In genomic region chr9:132114102-132114707, GRCh38 we compare ENCODE assay signal across 1 cellular context.
TF ChIP-seq lines count a peak whose summit lies in the region.

No MANE protein-coding gene starts in this region.

TF ChIP-seq in HEK293, 187 proteins besides CTCF, POLR2A, EP300 and RAD21 (continued from another document):
- peak; percentile 37; the same call in 1 of the 2 replicates for TF ChIP-seq EGR2 (tag by site-specific recombination; IDR thresholded peaks at IDR 0.05; ENCODE audit: low read depth)
- TF ChIP-seq HOXD13 (CRISPR knock-in tag; IDR thresholded peaks at IDR 0.05; ENCODE audit: borderline replicate concordance): peak; percentile 85; the same call in 1 of the 2 replicates
- 0 out of 2 replicates have a peak, but pooled peaks have one; percentile 31 for TF ChIP-seq ZNF10 (tag by site-specific recombination; IDR thresholded peaks at IDR 0.05)
- TF ChIP-seq MZF1 (tag by site-specific recombination; IDR thresholded peaks at IDR 0.05; ENCODE audit: borderline replicate concordance): no peak
- no peak for TF ChIP-seq ZNF660 (tag by site-specific recombination; IDR thresholded peaks at IDR 0.05)
- TF ChIP-seq ZIC2 (tag by site-specific recombination; IDR thresholded peaks at IDR 0.05): no peak
- TF ChIP-seq MEIS1 (CRISPR knock-in tag; IDR thresholded peaks at IDR 0.05; ENCODE audit: borderline replicate concordance): 0 out of 2 replicates have a peak, but pooled peaks have one; percentile 52
- peak; percentile 22; the same call in 1 of the 2 replicates for TF ChIP-seq ZFHX2 (tag by site-specific recombination; conservative IDR thresholded peaks at IDR 0.05)
- peak; percentile 45; the same call in 1 of the 2 replicates for TF ChIP-seq ZBTB17 (tag by site-specific recombination; IDR thresholded peaks at IDR 0.05)
- TF ChIP-seq ZNF518A (tag by site-specific recombination; conservative IDR thresholded peaks at IDR 0.05; ENCODE audit: low read depth): no peak
- TF ChIP-seq ZNF621 (tag by site-specific recombination; IDR thresholded peaks at IDR 0.05): no peak
- TF ChIP-seq YY1 (tag by site-specific recombination; IDR thresholded peaks at IDR 0.05): no peak
- no peak for TF ChIP-seq ZBTB6 (tag by site-specific recombination; IDR thresholded peaks at IDR 0.05)
- TF ChIP-seq ZNF792 (tag by site-specific recombination; IDR thresholded peaks at IDR 0.05): no peak
- TF ChIP-seq ZNF623 (tag by site-specific recombination; IDR thresholded peaks at IDR 0.05): no peak
- no peak for TF ChIP-seq ZNF677 (tag by site-specific recombination; IDR thresholded peaks at IDR 0.05)
- TF ChIP-seq FEZF1 (tag by site-specific recombination; IDR thresholded peaks at IDR 0.05): no peak
- TF ChIP-seq ZSCAN30 (tag by site-specific recombination; IDR thresholded peaks at IDR 0.05): no peak
TF ChIP-seq in HEK293: peak in this region for 12.
